1 cellular context compared by ENCODE assay signal in genomic region chr2:120177011-120177621, GRCh38.
TF ChIP-seq lines count a peak whose summit lies in the region.

No MANE protein-coding gene starts in this region.

TF ChIP-seq in K562, 482 proteins besides CTCF, POLR2A, EP300 and RAD21 (continued from another document):
- TF ChIP-seq MGA (IDR thresholded peaks at IDR 0.05) (0 out of 2 replicates have a peak, but pooled peaks have one; percentile 11), YY1 (IDR thresholded peaks at IDR 0.05; ENCODE audit: borderline replicate concordance in 1 of 3, control insufficient read depth in 1 of 3, extremely low read depth in 1 of 3, insufficient read depth in 3 of 3, insufficient read length in 1 of 3, insufficient replicate concordance in 2 of 3, low read depth in 1 of 3, low read length in 2 of 3) (peak in 1 of 3 experiments; percentile 8), CXXC5 (CRISPR knock-in tag; IDR thresholded peaks at IDR 0.05) (peak; percentile 22; the same call in 1 of the 2 replicates), NRF1 (conservative IDR thresholded peaks at IDR 0.05 in 1 of 2, IDR thresholded peaks at IDR 0.05 in 1 of 2) (peak; percentile 19 to 22; a peak in 2 of 4 replicates), SMC3 (conservative IDR thresholded peaks at IDR 0.05; ENCODE audit: insufficient read depth, low read depth, low read length) (peak; percentile 49; the same call in 1 of the 2 replicates), E2F3 (CRISPR knock-in tag; IDR thresholded peaks at IDR 0.05) (no peak), L3MBTL2 (IDR thresholded peaks at IDR 0.05) (0 out of 2 replicates have a peak, but pooled peaks have one; percentile 31), TFAP4 (CRISPR knock-in tag; IDR thresholded peaks at IDR 0.05; ENCODE audit: borderline replicate concordance) (0 out of 2 replicates have a peak, but pooled peaks have one; percentile 17), RFX5 (IDR thresholded peaks at IDR 0.05; ENCODE audit: low read depth, low read length) (no peak), MAZ (CRISPR knock-in tag; conservative IDR thresholded peaks at IDR 0.05 in 1 of 2, IDR thresholded peaks at IDR 0.05 in 1 of 2) (peak in 1 of 2 experiments; percentile 44; a peak in 1 of 4 replicates)
